ENCODE assay signal across 22 cellular contexts in genomic region chr16:58507195-58507962, GRCh38. TPM values are rescaled to one million over a fixed set of nuclear protein-coding genes. Genes with fewer than 3 reads are reported as not detected.
DNase-seq lines count a peak whose midpoint lies in the region; ATAC-seq, FAIRE-seq and TF ChIP-seq lines count a peak whose summit lies in the region.
"Had no signal": no experiment of that assay in that cellular context is flagged by ENCODE, and none has a peak within 500 bp of the region (broad histone marks: within the 10 kb centered on the region; RNA-seq: fewer than 3 reads in every experiment).

No MANE protein-coding gene starts in this region.

- H3K27ac Mint-ChIP-seq in endothelial cell (ENCODE audit: unreplicated experiment): peak overlapping the region; percentile 18
- H3K27ac Mint-ChIP-seq: activated T-helper 2 cell treated with anti-CD3 and anti-CD28 coated beads, Interferon-gamma antibody, Interleukin-2, Interleukin-4, amounts not matched to agents 10 μg/mL and 5 μg/mL and 100 μg/mL, durations not matched to agents 14 hours and 24 hours and 36 hours; IgD-negative memory B cell; stimulated activated naive CD8-positive, alpha-beta T cell treated with anti-CD3 and anti-CD28 coated beads, Interleukin-15, amount 100 ng/mL, for 72 hours had no signal

- no peak overlapping the region for H3K27ac ChIP-seq in stomach
- H3K27ac ChIP-seq: GM23248, left lung, psoas muscle had no signal

- 60 to 74% (median 67%) methylated on average over 12 to 15 of the region's 15 CpGs for WGBS in stomach, 5 donors

- no peaks in the 10 kb centered on the region for H3K36me3 ChIP-seq in stomach
- H3K36me3 ChIP-seq: left lung had no signal

- peaks cover 4% of the 10 kb centered on the region for H3K27me3 Mint-ChIP-seq in endothelial cell (ENCODE audit: unreplicated experiment)
- H3K27me3 Mint-ChIP-seq: IgD-negative memory B cell had no signal

- peak; percentile 68 for TF ChIP-seq CTCF in NB4 (IDR thresholded peaks at IDR 0.05; ENCODE audit: low read depth, low read length)
- TF ChIP-seq CTCF in endothelial cell (IDR thresholded peaks at IDR 0.05; ENCODE audit: unreplicated experiment): no peak
- TF ChIP-seq CTCF in stomach (IDR thresholded peaks at IDR 0.05): no peak

- peaks cover 0 to 7% (median 0%) of the 10 kb centered on the region in 4 donors for H3K4me1 ChIP-seq in stomach
- H3K4me1 ChIP-seq: left lung, psoas muscle had no signal

- ATAC-seq in left colon: no peak
- ATAC-seq: left lung; psoas muscle; stimulated activated naive CD8-positive, alpha-beta T cell treated with anti-CD3 and anti-CD28 coated beads, Interleukin-15, amount 100 ng/mL, for 72 hours had no signal

- peaks cover 3% of the 10 kb centered on the region for H3K36me3 Mint-ChIP-seq in endothelial cell (ENCODE audit: low read depth, unreplicated experiment)
- H3K36me3 Mint-ChIP-seq: IgD-negative memory B cell, naive B cell had no signal

- H3K9me3 ChIP-seq in stomach: no peaks in the 10 kb centered on the region
- H3K9me3 ChIP-seq: left lung, psoas muscle had no signal

- H3K4me1 Mint-ChIP-seq in endothelial cell (ENCODE audit: unreplicated experiment): peaks cover 2% of the 10 kb centered on the region
- H3K4me1 Mint-ChIP-seq: IgD-negative memory B cell had no signal

- peak; percentile 53 for DNase-seq in activated effector memory CD4-positive, alpha-beta T cell treated with anti-CD3 and anti-CD28 coated beads, Interleukin-2, amount 50 U/mL, for 16 hours
- DNase-seq in activated effector memory CD4-positive, alpha-beta T cell treated with Interleukin-2 at 50 U/mL for 16 hours: no peak
- DNase-seq in NB4 (ENCODE audit: low read depth) (peak; percentile 65), endothelial cell (ENCODE audit: low spot score) (no peak), stomach (peak; percentile 24), urothelium cell line (ENCODE audit: low spot score) (no peak), NK-92 (lab: John Stamatoyannopoulos, UW; ENCODE audit: unreplicated experiment) (no peak), left colon (no peak)
- DNase-seq: effector memory CD4-positive, alpha-beta T cell; GM23248; naive B cell; NCI-H1417 treated with DMSO at 0.1 percent for 48 hours; NCI-H226; NK-92 treated with Interleukin-12 subunit alpha and Interleukin-12 subunit beta, amount 100 ng/mL, for 24 hours had no signal

- H3K4me3 Mint-ChIP-seq in endothelial cell (ENCODE audit: unreplicated experiment): no peak overlapping the region
- H3K4me3 Mint-ChIP-seq: central memory CD8-positive, alpha-beta T cell; IgD-negative memory B cell; naive B cell; stimulated activated naive CD8-positive, alpha-beta T cell treated with anti-CD3 and anti-CD28 coated beads, Interleukin-15, amount 100 ng/mL, for 72 hours had no signal

- no peak for TF ChIP-seq EP300 in stomach (IDR thresholded peaks at IDR 0.05)

- intact Hi-C loops in stomach (cut with DNase I; ENCODE audit: low total_unique reads): loop anchor here (10.0 kb wide), 1 partner anchor 137 kb away; no protein-coding TSS in a partner anchor
- intact Hi-C loops in left colon (cut with DNase I, micrococcal nuclease): no loop called here

- no peak for FAIRE-seq in urothelium cell line (lab: Jason Lieb, UNC)
- FAIRE-seq: GM12892, TTC549 had no signal

- H3K9me3 Mint-ChIP-seq in endothelial cell (ENCODE audit: unreplicated experiment): no peaks in the 10 kb centered on the region
- H3K9me3 Mint-ChIP-seq: activated T-helper 2 cell treated with anti-CD3 and anti-CD28 coated beads, Interferon-gamma antibody, Interleukin-2, Interleukin-4, amounts not matched to agents 10 μg/mL and 5 μg/mL and 100 μg/mL, durations not matched to agents 14 hours and 24 hours and 36 hours; central memory CD8-positive, alpha-beta T cell; IgD-negative memory B cell; naive B cell; stimulated activated naive CD8-positive, alpha-beta T cell treated with anti-CD3 and anti-CD28 coated beads, Interleukin-15, amount 100 ng/mL, for 72 hours had no signal

- no peak overlapping the region for H3K4me3 ChIP-seq in NB4 (ENCODE audit: low read depth, low read length)
- H3K4me3 ChIP-seq in stomach: no peak overlapping the region
- H3K4me3 ChIP-seq: GM23248, left lung, psoas muscle had no signal

- peaks cover 0 to 55% (median 7%) of the 10 kb centered on the region in 3 donors for H3K27me3 ChIP-seq in stomach

- TF ChIP-seq POLR2A in NB4 (IDR thresholded peaks at IDR 0.05; ENCODE audit: extremely low read depth, insufficient read length) (no peak), stomach (IDR thresholded peaks at IDR 0.05) (no peak)

RNA-seq across cellular contexts. Expression of gene NDRG4, which starts 7.4 kb away (rescaled TPM):
- total RNA-seq in endothelial cell (ENCODE audit: unreplicated experiment): 5.9 TPM
- total RNA-seq in stomach: 10 to 100 TPM in 4 of 5 donors, 1 to 10 TPM in 1; 3.2 to 48.7 (median 20.1) TPM
- 10 to 100 TPM in 1 of 3 donors, 1 to 10 TPM in 2; 1.9 to 12.4 (median 4.8) TPM for polyA plus RNA-seq in stomach
- total RNA-seq in left colon: 1 to 10 TPM; 4.2 to 7.3 TPM

RNA-seq across cellular contexts. Expression of gene SETD6, which starts 7.9 kb away (rescaled TPM):
- 7.9 TPM for total RNA-seq in endothelial cell (ENCODE audit: unreplicated experiment)
- 100 to 1,000 TPM in 1 of 5 donors, 10 to 100 TPM in 4; 13.0 to 209 (median 68.0) TPM for total RNA-seq in stomach
- polyA plus RNA-seq in stomach: 10 to 100 TPM in 1 of 3 donors, 1 to 10 TPM in 2; 7.7 to 14.7 (median 8.9) TPM
- 10 to 100 TPM; 11.4 to 13.8 TPM for total RNA-seq in left colon

Comparison
In these comparisons a context has a peak if more than half of its experiments do, and no peak if none do; other contexts are left out.
1. DNase-seq: peak in activated effector memory CD4-positive, alpha-beta T cell treated with anti-CD3 and anti-CD28 coated beads, Interleukin-2, amount 50 U/mL, for 16 hours (single experiment), NB4 (single experiment) and stomach (single experiment); none in activated effector memory CD4-positive, alpha-beta T cell treated with Interleukin-2 at 50 U/mL for 16 hours (single experiment), endothelial cell (single experiment), urothelium cell line (single experiment), NK-92 (single experiment) and left colon (0 of 2).